In the genomic region with DNA sequence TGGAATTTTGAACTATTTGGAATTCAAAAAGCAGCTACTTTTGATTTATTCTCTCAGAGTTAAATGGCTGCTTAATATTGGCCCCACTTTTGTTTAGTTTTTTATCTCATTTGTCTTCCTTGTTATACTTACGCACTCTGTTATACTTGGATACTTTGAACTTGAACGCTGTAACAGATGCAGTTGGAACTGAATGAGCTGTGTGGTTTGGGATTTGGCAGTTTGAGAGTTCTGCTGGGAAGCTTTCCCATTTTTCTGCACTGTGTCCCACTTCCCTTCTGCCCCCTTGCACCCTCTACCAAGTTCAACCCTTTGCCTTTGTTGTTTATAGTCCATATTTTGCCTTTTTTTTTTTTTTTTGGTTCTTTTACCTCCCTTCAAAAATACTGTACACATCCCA, we compare ENCODE assay signal across 12 cellular contexts. TPM values are rescaled to one million over a fixed set of nuclear protein-coding genes. Genes with fewer than 3 reads are reported as not detected.
DNase-seq lines count a peak whose midpoint lies in the region; ATAC-seq and TF ChIP-seq lines count a peak whose summit lies in the region.
"Had no signal": no experiment of that assay in that cellular context is flagged by ENCODE, and none has a peak within 500 bp of the region (broad histone marks: within the 10 kb centered on the region; RNA-seq: fewer than 3 reads in every experiment).

No MANE protein-coding gene starts in this region.

- no peak overlapping the region for H3K4me2 ChIP-seq in mammary epithelial cell (ENCODE audit: insufficient read depth, low read depth, low read length)

- dilution Hi-C loops in mammary epithelial cell (cut with HindIII; ENCODE audit: low sequenced_read_pairs), result no loop called here

- no peak for ATAC-seq in gastroesophageal sphincter
- ATAC-seq in HG02885 (IDR thresholded peaks at IDR 0.05; ENCODE audit: poor library complexity, unreplicated experiment), result no peak

- WGBS in mammary epithelial cell (ENCODE audit: low coverage, missing lambda C conversion rate), result 71% methylated on average over 2 of the region's 2 CpGs
- WGBS in gastroesophageal sphincter (ENCODE audit: low coverage in 1 of 2), 2 donors, result 0 to 7% methylated on average over 2 of the region's 2 CpGs

- H3K27me3 Mint-ChIP-seq in nephron progenitor cell (ENCODE audit: low read depth, poor library complexity) (peaks cover 3% of the 10 kb centered on the region), type B pancreatic cell (no peaks in the 10 kb centered on the region)

- H3K9me3 ChIP-seq in breast epithelium (no peaks in the 10 kb centered on the region), mammary epithelial cell (replicated peaks; ENCODE audit: insufficient read depth, low read length) (no peaks in the 10 kb centered on the region), gastroesophageal sphincter (no peaks in the 10 kb centered on the region)

- DNase-seq in breast epithelium (ENCODE audit: low spot score in 2 of 2) (no peak), mammary epithelial cell (no peak), nephron progenitor cell (no peak), type B pancreatic cell (ENCODE audit: extremely low spot score, unreplicated experiment) (no peak), SKM-1 (lab: John Stamatoyannopoulos, UW; ENCODE audit: unreplicated experiment) (no peak), NCI-H748 (lab: John Stamatoyannopoulos, UW; ENCODE audit: unreplicated experiment) (no peak)
- DNase-seq: activated CD4-positive, alpha-beta T cell treated with anti-CD3 and anti-CD28 coated beads, Interleukin-2, amount 50 U/mL, for 4 hours; NCI-H345 had no signal

- no peak for TF ChIP-seq CTCF in breast epithelium (IDR thresholded peaks at IDR 0.05)
- TF ChIP-seq CTCF in mammary epithelial cell (conservative IDR thresholded peaks at IDR 0.05 in 1 of 2, IDR thresholded peaks at IDR 0.05 in 1 of 2; ENCODE audit: extremely low read depth in 1 of 2, insufficient read depth in 1 of 2, low read depth in 1 of 2, low read length in 2 of 2), result no peak
- no peak for TF ChIP-seq CTCF in gastroesophageal sphincter (IDR thresholded peaks at IDR 0.05)
- TF ChIP-seq CTCF in nephron progenitor cell (IDR thresholded peaks at IDR 0.05), result no peak
- no peak for TF ChIP-seq CTCF in type B pancreatic cell (conservative IDR thresholded peaks at IDR 0.05)

- H3K36me3 ChIP-seq in breast epithelium (no peaks in the 10 kb centered on the region), mammary epithelial cell (ENCODE audit: insufficient read depth, low read length) (no peaks in the 10 kb centered on the region), gastroesophageal sphincter (peaks cover 0 to 10% of the 10 kb centered on the region in 2 donors)

- H3K36me3 Mint-ChIP-seq in nephron progenitor cell (ENCODE audit: low read depth) (peaks cover 50% of the 10 kb centered on the region), type B pancreatic cell (peaks cover 23% of the 10 kb centered on the region)
- H3K36me3 Mint-ChIP-seq: activated naive CD8-positive, alpha-beta T cell had no signal

- H2AFZ ChIP-seq in mammary epithelial cell (ENCODE audit: low read depth, low read length), result no peak overlapping the region

- no peak overlapping the region for H3K27ac Mint-ChIP-seq in nephron progenitor cell
- H3K27ac Mint-ChIP-seq in type B pancreatic cell, result no peak overlapping the region
- H3K27ac Mint-ChIP-seq: activated naive CD8-positive, alpha-beta T cell had no signal

- TF ChIP-seq POLR2A in breast epithelium (IDR thresholded peaks at IDR 0.05) (no peak), gastroesophageal sphincter (IDR thresholded peaks at IDR 0.05) (no peak)

- intact Hi-C loops in breast epithelium (cut with DNase I; ENCODE audit: low total_unique reads), result no loop called here
- intact Hi-C loops in mammary epithelial cell (cut with micrococcal nuclease), result no loop called here

- peak overlapping the region in 1 of 2 donors; percentile 8 for H3K27ac ChIP-seq in breast epithelium
- no peak overlapping the region for H3K27ac ChIP-seq in mammary epithelial cell (ENCODE audit: insufficient read depth, low read depth, low read length)
- H3K27ac ChIP-seq in gastroesophageal sphincter, result peak overlapping the region; percentile 52 to 98 (median 82)

- no peaks in the 10 kb centered on the region for H3K79me2 ChIP-seq in mammary epithelial cell (ENCODE audit: insufficient read depth, low read length)

- H4K20me1 ChIP-seq in mammary epithelial cell (ENCODE audit: insufficient read depth, low read length), result no peaks in the 10 kb centered on the region

- no peak overlapping the region for H3K9ac ChIP-seq in mammary epithelial cell (ENCODE audit: insufficient read depth, low read length)

- peak overlapping the region; percentile 37 for H3K4me3 Mint-ChIP-seq in nephron progenitor cell
- peak overlapping the region; percentile 57 for H3K4me3 Mint-ChIP-seq in type B pancreatic cell
- H3K4me3 Mint-ChIP-seq: activated naive CD8-positive, alpha-beta T cell had no signal

- in situ Hi-C loops in mammary epithelial cell (cut with MboI; ENCODE audit: low sequenced_read_pairs in 2 of 2), result no loop called here

- no TSS peak for BruUV-seq in mammary epithelial cell (replicated peaks; lab: Mats Ljungman, UMichigan)

- no peaks in the 10 kb centered on the region for H3K9me3 Mint-ChIP-seq in nephron progenitor cell
- H3K9me3 Mint-ChIP-seq in type B pancreatic cell, result no peaks in the 10 kb centered on the region

- TF ChIP-seq EP300 in gastroesophageal sphincter (IDR thresholded peaks at IDR 0.05), result no peak

- H3K4me3 ChIP-seq in breast epithelium (peak overlapping the region in 2 of 3 donors; percentile 1 to 89), mammary epithelial cell (replicated peaks in 1 of 3; ENCODE audit: insufficient read depth in 1 of 3, low read depth in 2 of 3, low read length in 3 of 3) (no peak overlapping the region), gastroesophageal sphincter (peak overlapping the region in 1 of 2 donors; percentile 83)

- no peaks in the 10 kb centered on the region for H3K27me3 ChIP-seq in breast epithelium
- H3K27me3 ChIP-seq in mammary epithelial cell (ENCODE audit: insufficient read depth, low read length), result peaks cover 9% of the 10 kb centered on the region
- H3K27me3 ChIP-seq in gastroesophageal sphincter, result no peaks in the 10 kb centered on the region

- peaks cover 46% of the 10 kb centered on the region for H3K4me1 Mint-ChIP-seq in nephron progenitor cell
- peaks cover 37% of the 10 kb centered on the region for H3K4me1 Mint-ChIP-seq in type B pancreatic cell (ENCODE audit: unreplicated experiment)

- H3K4me1 ChIP-seq in breast epithelium (no peaks in the 10 kb centered on the region), mammary epithelial cell (ENCODE audit: insufficient read depth, low read length) (peaks cover 5% of the 10 kb centered on the region), gastroesophageal sphincter (peaks cover 2 to 63% (median 16%) of the 10 kb centered on the region in 3 donors)

- CTCF ChIA-PET in mammary epithelial cell (lab: Charles Lee; ENCODE audit: low non-redundant PET), result interaction anchor here (0.6 kb wide), 1 partner anchor 63 kb away, joined by 12 read pairs; no protein-coding TSS in a partner anchor

RNA-seq across cellular contexts. Expression of a gene that starts 3.8 kb away (rescaled TPM):
- total RNA-seq in breast epithelium (100 to 1,000 TPM in 2 of 3 donors, 10 to 100 TPM in 1; 82.8 to 205 (median 109) TPM), mammary epithelial cell (10 to 100 TPM in 1 of 2 donors, under 1 TPM in 1; 0.99 to 33.2 TPM), gastroesophageal sphincter (100 to 1,000 TPM in 2 of 4 donors, 10 to 100 TPM in 2; 55.6 to 216 (median 135) TPM), type B pancreatic cell (ENCODE audit: low replicate concordance) (41.7 and 76.3 TPM in 2 replicates)
- polyA plus RNA-seq in mammary epithelial cell, result 0.40 TPM
- polyA minus RNA-seq in mammary epithelial cell, result not detected

RNA-seq across cellular contexts. Expression of a gene that starts 52.1 kb away (rescaled TPM):
- total RNA-seq in breast epithelium (under 1 TPM in 2 of 3 donors, not detected in 1; 0.32 to 0.33 TPM), mammary epithelial cell (not detected), gastroesophageal sphincter (under 1 TPM in 1 of 4 donors, not detected in 3; 0.27 TPM), type B pancreatic cell (ENCODE audit: low replicate concordance) (0.29 TPM in 2 replicates)
- polyA plus RNA-seq in mammary epithelial cell, result not detected
- polyA minus RNA-seq in mammary epithelial cell, result not detected
- total RNA-seq: lung microvascular endothelial cell had no signal

Comparison
In these comparisons a context has a peak if more than half of its experiments do, and no peak if none do; other contexts are left out.
1. H3K4me3 ChIP-seq: peak in breast epithelium (2 of 3); none in mammary epithelial cell (0 of 3).